In the genomic region with DNA sequence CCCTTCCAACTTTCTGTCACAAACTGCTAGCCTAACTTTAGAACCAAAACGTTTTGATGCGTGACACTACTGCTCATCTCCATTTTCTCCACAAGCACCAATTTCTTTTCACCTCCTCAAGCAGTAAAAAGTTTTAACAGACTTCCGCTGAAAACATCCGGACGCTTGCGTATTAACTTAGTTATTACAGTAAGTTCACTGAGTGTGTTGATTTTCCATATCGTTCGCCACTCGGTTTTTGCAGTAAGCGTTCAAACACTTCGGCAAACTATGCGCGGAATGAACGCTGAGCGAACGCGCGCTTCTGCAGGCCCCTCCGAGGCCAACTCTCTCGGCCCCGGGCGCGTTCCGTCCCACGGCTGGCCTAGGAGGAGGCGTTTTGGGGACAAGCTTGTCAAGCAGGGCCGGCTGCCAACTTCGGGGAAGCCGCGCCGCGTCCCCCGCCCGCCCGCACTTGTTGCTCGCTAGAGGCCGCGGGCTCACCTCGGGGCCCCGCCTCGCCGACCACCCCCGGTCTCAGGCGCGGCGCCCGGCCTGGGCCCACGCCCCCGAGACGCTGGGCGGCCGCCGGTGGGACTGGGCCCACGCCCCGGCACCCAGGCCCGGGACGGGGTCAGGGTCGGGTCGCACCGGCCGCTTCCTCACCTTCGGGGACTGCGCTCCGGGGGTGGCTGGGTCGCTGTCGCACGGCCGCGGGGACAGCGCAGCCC, we compare ENCODE assay signal across 8 cellular contexts. TPM values are rescaled to one million over a fixed set of nuclear protein-coding genes. Genes with fewer than 3 reads are reported as not detected.
DNase-seq lines count a peak whose midpoint lies in the region; ATAC-seq and TF ChIP-seq lines count a peak whose summit lies in the region.

No MANE protein-coding gene starts in this region.

- H2BK15ac ChIP-seq in H9 (ENCODE audit: low read depth, low read length) = no peak overlapping the region; the same call in 1 of the 2 replicates

- peak overlapping the region; percentile 98 for H3K4me2 ChIP-seq in H9 (ENCODE audit: insufficient read depth, insufficient read length, low read length)

- peaks cover 4% of the 10 kb centered on the region; the same call in 1 of the 2 replicates for H3K79me2 ChIP-seq in H9 (ENCODE audit: insufficient read depth, low read length)

- no CpG with 5 or more reads among the region's 70 CpGs for WGBS in H9 (ENCODE audit: extremely low coverage, insufficient read length, low lambda C conversion rate)

- no peak for TF ChIP-seq CTCF in GM12865 (IDR thresholded peaks at IDR 0.05; ENCODE audit: insufficient read depth, low read depth, low read length, missing control alignments)
- TF ChIP-seq CTCF in H9 (conservative IDR thresholded peaks at IDR 0.05) = no peak
- TF ChIP-seq CTCF in left lung (IDR thresholded peaks at IDR 0.05) = no peak

- peaks cover 7% of the 10 kb centered on the region; the same call in 1 of the 2 replicates for H3K36me3 ChIP-seq in MG63
- H3K36me3 ChIP-seq in left lung = no peaks in the 10 kb centered on the region

- H4K8ac ChIP-seq in H9 (replicated peaks; ENCODE audit: insufficient read length, low read depth, low read length) = no peak overlapping the region

- no peak overlapping the region for H2BK20ac ChIP-seq in H9 (ENCODE audit: low read depth, low read length, poor library complexity, severe bottlenecking)

- H3K9ac ChIP-seq in H9 (ENCODE audit: extremely low read depth, insufficient read length, low read length) = peak overlapping the region; percentile 73

- H3K9me3 ChIP-seq in H9 (ENCODE audit: control insufficient read depth, low read depth, low read length) (no peaks in the 10 kb centered on the region), MG63 (no peaks in the 10 kb centered on the region), left lung (no peaks in the 10 kb centered on the region)

- H4K91ac ChIP-seq in H9 (ENCODE audit: insufficient read length, low read depth, low read length) = no peak overlapping the region

- H2BK12ac ChIP-seq in H9 (ENCODE audit: insufficient read length, low read depth, low read length) = no peak overlapping the region

- H3K56ac ChIP-seq in H9 (ENCODE audit: insufficient read length, low read depth, low read length) = no peak overlapping the region

- H3K4ac ChIP-seq in H9 (ENCODE audit: low read depth, low read length) = no peak overlapping the region

- H3K79me1 ChIP-seq in H9 (ENCODE audit: insufficient read depth, low read depth, low read length, poor library complexity, severe bottlenecking) = no peaks in the 10 kb centered on the region

- DNase-seq in GM12865 (ENCODE audit: low read depth) = peak; percentile 77
- DNase-seq in H9 = peak; percentile 53
- peak; percentile 63 for DNase-seq in MG63
- peak; percentile 89 for DNase-seq in activated CD4-positive, alpha-beta T cell treated with anti-CD3 and anti-CD28 coated beads, Interleukin-2, amount 10 ng/mL, durations not matched to agents 24 days and 14 days
- peak; percentile 73 to 91 for DNase-seq in left lung
- DNase-seq in stimulated activated CD4-positive, alpha-beta T cell treated with anti-CD3 and anti-CD28 coated beads, Interleukin-2, amount 100 ng/mL, for 4 hours (ENCODE audit: low read depth) = peak; percentile 63
- DNase-seq in NCI-H510A (lab: John Stamatoyannopoulos, UW) = no peak

- H2BK120ac ChIP-seq in H9 (ENCODE audit: low read depth, low read length, poor library complexity, severe bottlenecking) = no peak overlapping the region

- peak overlapping the region; percentile 82 to 91 for H3K4me3 Mint-ChIP-seq in H9
- peak overlapping the region; percentile 90 for H3K4me3 Mint-ChIP-seq in activated CD4-positive, alpha-beta T cell treated with anti-CD3 and anti-CD28 coated beads, Interleukin-2, amount 10 ng/mL, durations not matched to agents 24 days and 14 days
- peak overlapping the region; percentile 97 for H3K4me3 Mint-ChIP-seq in dendritic cell treated with granulocyte-macrophage colony-stimulating factor and Interleukin-4, amounts not matched to agents 40 ng/mL and 50 ng/mL, for 4 days

- H3K4me1 Mint-ChIP-seq in H9 = peaks cover 24 to 27% of the 10 kb centered on the region in 2 experiments
- peaks cover 28% of the 10 kb centered on the region for H3K4me1 Mint-ChIP-seq in activated CD4-positive, alpha-beta T cell treated with anti-CD3 and anti-CD28 coated beads, Interleukin-2, amount 10 ng/mL, durations not matched to agents 24 days and 14 days
- peaks cover 19% of the 10 kb centered on the region for H3K4me1 Mint-ChIP-seq in dendritic cell treated with granulocyte-macrophage colony-stimulating factor and Interleukin-4, amounts not matched to agents 40 ng/mL and 50 ng/mL, for 4 days (ENCODE audit: low read depth)

- peaks cover 4% of the 10 kb centered on the region for H3K27me3 Mint-ChIP-seq in H9 (ENCODE audit: low read depth)
- H3K27me3 Mint-ChIP-seq in activated CD4-positive, alpha-beta T cell treated with anti-CD3 and anti-CD28 coated beads, Interleukin-2, amount 10 ng/mL, durations not matched to agents 24 days and 14 days = peaks cover 5% of the 10 kb centered on the region
- peaks cover 4% of the 10 kb centered on the region for H3K27me3 Mint-ChIP-seq in dendritic cell treated with granulocyte-macrophage colony-stimulating factor and Interleukin-4, amounts not matched to agents 40 ng/mL and 50 ng/mL, for 4 days

- no peak overlapping the region for H3K23ac ChIP-seq in H9 (ENCODE audit: insufficient read length, low read depth, low read length)

- ATAC-seq in left lung = peak; percentile 58

- H3K27ac ChIP-seq in H9 (ENCODE audit: insufficient read length, low read depth, low read length) (no peak overlapping the region), left lung (peak overlapping the region; percentile 84 to 86)

- peak overlapping the region; percentile 51 for H3K14ac ChIP-seq in H9 (ENCODE audit: insufficient read depth, low read length)

- H4K20me1 ChIP-seq in H9 (ENCODE audit: control insufficient read depth, insufficient read depth, insufficient read length) = no peaks in the 10 kb centered on the region

- H3T11ph ChIP-seq in H9 (ENCODE audit: low read length) = no peak overlapping the region

- no peaks in the 10 kb centered on the region; a peak in 2 of 5 replicates for H3K9me3 Mint-ChIP-seq in H9
- H3K9me3 Mint-ChIP-seq in activated CD4-positive, alpha-beta T cell treated with anti-CD3 and anti-CD28 coated beads, Interleukin-2, amount 10 ng/mL, durations not matched to agents 24 days and 14 days = no peaks in the 10 kb centered on the region
- H3K9me3 Mint-ChIP-seq in dendritic cell treated with granulocyte-macrophage colony-stimulating factor and Interleukin-4, amounts not matched to agents 40 ng/mL and 50 ng/mL, for 4 days = no peaks in the 10 kb centered on the region

- H2BK5ac ChIP-seq in H9 (ENCODE audit: insufficient read length, low read length) = no peak overlapping the region

- peaks cover 0 to 20% (median 11%) of the 10 kb centered on the region in 3 experiments; a peak in 4 of 7 replicates for H3K36me3 Mint-ChIP-seq in H9 (ENCODE audit: insufficient read depth in 1 of 3, low read depth in 3 of 3)
- peaks cover 16% of the 10 kb centered on the region for H3K36me3 Mint-ChIP-seq in activated CD4-positive, alpha-beta T cell treated with anti-CD3 and anti-CD28 coated beads, Interleukin-2, amount 10 ng/mL, durations not matched to agents 24 days and 14 days (ENCODE audit: low read depth)
- peaks cover 7% of the 10 kb centered on the region for H3K36me3 Mint-ChIP-seq in dendritic cell treated with granulocyte-macrophage colony-stimulating factor and Interleukin-4, amounts not matched to agents 40 ng/mL and 50 ng/mL, for 4 days (ENCODE audit: low read depth)

- H3K4me3 ChIP-seq in GM12865 (ENCODE audit: low read depth, low read length) = peak overlapping the region; percentile 80
- H3K4me3 ChIP-seq in MG63 = peak overlapping the region; percentile 62
- peak overlapping the region; percentile 52 to 64 for H3K4me3 ChIP-seq in left lung

- H3K23me2 ChIP-seq in H9 (ENCODE audit: insufficient read length, low read depth, low read length, poor library complexity, severe bottlenecking) = peaks cover 18% of the 10 kb centered on the region

- no peak overlapping the region for H2AK5ac ChIP-seq in H9 (ENCODE audit: insufficient read length, low read length)

- no peak overlapping the region for H4K5ac ChIP-seq in H9 (ENCODE audit: insufficient read length, low read depth, low read length)

- H3K4me1 ChIP-seq in H9 (ENCODE audit: insufficient read depth, low read length) = no peaks in the 10 kb centered on the region; the same call in 1 of the 2 replicates
- H3K4me1 ChIP-seq in left lung = peaks cover 4 to 36% of the 10 kb centered on the region in 2 donors

- intact Hi-C loops in activated CD4-positive, alpha-beta T cell treated with anti-CD3 and anti-CD28 coated beads, Interleukin-2, amount 10 ng/mL, durations not matched to agents 24 days and 14 days (cut with micrococcal nuclease) = loop anchor here (1.0 to 5.0 kb wide), 3 partner anchors 21 to 829 kb away; partner anchors contain the start of genes C6orf120, PSMB1 and WDR27
- intact Hi-C loops in dendritic cell treated with granulocyte-macrophage colony-stimulating factor and Interleukin-4, amounts not matched to agents 40 ng/mL and 50 ng/mL, for 4 days (cut with micrococcal nuclease) = loop anchor here (1.0 kb wide), 2 partner anchors 21 to 28 kb away; partner anchors contain the start of genes C6orf120, DYNLT2, ERMARD and WDR27
- intact Hi-C loops in left lung (cut with DNase I) = no loop called here

- no peaks in the 10 kb centered on the region for H3K27me3 ChIP-seq in H9 (ENCODE audit: insufficient read depth, low read length)
- H3K27me3 ChIP-seq in MG63 = no peaks in the 10 kb centered on the region
- peaks cover 0 to 6% of the 10 kb centered on the region in 2 donors for H3K27me3 ChIP-seq in left lung

- H3K27ac Mint-ChIP-seq in H9 = peak overlapping the region in 1 of 3 experiments; percentile 19; a peak in 2 of 7 replicates
- H3K27ac Mint-ChIP-seq in activated CD4-positive, alpha-beta T cell treated with anti-CD3 and anti-CD28 coated beads, Interleukin-2, amount 10 ng/mL, durations not matched to agents 24 days and 14 days = peak overlapping the region; percentile 94
- H3K27ac Mint-ChIP-seq in dendritic cell treated with granulocyte-macrophage colony-stimulating factor and Interleukin-4, amounts not matched to agents 40 ng/mL and 50 ng/mL, for 4 days = peak overlapping the region; percentile 94

- H2AFZ ChIP-seq in H9 (ENCODE audit: low read length) = no peak overlapping the region

- H3K18ac ChIP-seq in H9 (ENCODE audit: insufficient read length, low read depth, low read length) = no peak overlapping the region

RNA-seq across cellular contexts. Expression of gene PHF10, which starts 0.9 kb away (rescaled TPM):
- total RNA-seq in H9 (2021) (59.0 and 59.8 TPM in 2 replicates), left lung (10 to 100 TPM; 33.5 to 37.0 TPM)
- 36.6 and 40.6 TPM in 2 replicates for total RNA-seq in MG63 (2014; rRNA removed; shearing (Covaris generic); ENCODE audit: low replicate concordance)
- total RNA-seq in activated CD4-positive, alpha-beta T cell treated with anti-CD3 and anti-CD28 coated beads, Interleukin-2, amount 10 ng/mL, durations not matched to agents 24 days and 14 days = 91.2 and 92.2 TPM in 2 replicates

RNA-seq across cellular contexts. Expression of gene C6orf120, which starts 21.4 kb away (rescaled TPM):
- total RNA-seq in H9 (2021) (22.2 and 23.2 TPM in 2 replicates), left lung (10 to 100 TPM; 24.7 to 25.3 TPM)
- total RNA-seq in MG63 (2014; rRNA removed; shearing (Covaris generic); ENCODE audit: low replicate concordance) = 12.7 and 15.3 TPM in 2 replicates
- total RNA-seq in activated CD4-positive, alpha-beta T cell treated with anti-CD3 and anti-CD28 coated beads, Interleukin-2, amount 10 ng/mL, durations not matched to agents 24 days and 14 days = 23.2 and 23.8 TPM in 2 replicates

RNA-seq across cellular contexts. Expression of gene WDR27, which starts 21.5 kb away (rescaled TPM):
- total RNA-seq in H9 (2021) (38.4 and 48.7 TPM in 2 replicates), left lung (10 to 100 TPM; 31.3 to 31.9 TPM)
- 14.6 and 18.0 TPM in 2 replicates for total RNA-seq in MG63 (2014; rRNA removed; shearing (Covaris generic); ENCODE audit: low replicate concordance)
- total RNA-seq in activated CD4-positive, alpha-beta T cell treated with anti-CD3 and anti-CD28 coated beads, Interleukin-2, amount 10 ng/mL, durations not matched to agents 24 days and 14 days = 29.0 and 33.3 TPM in 2 replicates

RNA-seq across cellular contexts. Expression of gene DYNLT2, which starts 28.0 kb away (rescaled TPM):
- total RNA-seq in H9 (2021) (1.3 and 1.8 TPM in 2 replicates), left lung (1 to 10 TPM; 1.4 to 1.7 TPM)
- 0.10 TPM in 1 of 2 replicates, not detected in the other for total RNA-seq in MG63 (2014; rRNA removed; shearing (Covaris generic); ENCODE audit: low replicate concordance)
- total RNA-seq in activated CD4-positive, alpha-beta T cell treated with anti-CD3 and anti-CD28 coated beads, Interleukin-2, amount 10 ng/mL, durations not matched to agents 24 days and 14 days = 2.1 TPM in 2 replicates

RNA-seq across cellular contexts. Expression of gene ERMARD, which starts 28.1 kb away (rescaled TPM):
- total RNA-seq in H9 (2021) (11.7 and 13.6 TPM in 2 replicates), left lung (10 to 100 TPM; 16.8 to 24.0 TPM)
- total RNA-seq in MG63 (2014; rRNA removed; shearing (Covaris generic); ENCODE audit: low replicate concordance) = 22.5 and 39.6 TPM in 2 replicates
- total RNA-seq in activated CD4-positive, alpha-beta T cell treated with anti-CD3 and anti-CD28 coated beads, Interleukin-2, amount 10 ng/mL, durations not matched to agents 24 days and 14 days = 26.2 and 27.9 TPM in 2 replicates

Comparison
In these comparisons a context has a peak if more than half of its experiments do, and no peak if none do; other contexts are left out.
1. intact Hi-C loops: an anchor here in activated CD4-positive, alpha-beta T cell treated with anti-CD3 and anti-CD28 coated beads, Interleukin-2, amount 10 ng/mL, durations not matched to agents 24 days and 14 days (1.0 to 5.0 kb wide) and dendritic cell treated with granulocyte-macrophage colony-stimulating factor and Interleukin-4, amounts not matched to agents 40 ng/mL and 50 ng/mL, for 4 days (1.0 kb wide); none called in left lung.